In the genomic region with DNA sequence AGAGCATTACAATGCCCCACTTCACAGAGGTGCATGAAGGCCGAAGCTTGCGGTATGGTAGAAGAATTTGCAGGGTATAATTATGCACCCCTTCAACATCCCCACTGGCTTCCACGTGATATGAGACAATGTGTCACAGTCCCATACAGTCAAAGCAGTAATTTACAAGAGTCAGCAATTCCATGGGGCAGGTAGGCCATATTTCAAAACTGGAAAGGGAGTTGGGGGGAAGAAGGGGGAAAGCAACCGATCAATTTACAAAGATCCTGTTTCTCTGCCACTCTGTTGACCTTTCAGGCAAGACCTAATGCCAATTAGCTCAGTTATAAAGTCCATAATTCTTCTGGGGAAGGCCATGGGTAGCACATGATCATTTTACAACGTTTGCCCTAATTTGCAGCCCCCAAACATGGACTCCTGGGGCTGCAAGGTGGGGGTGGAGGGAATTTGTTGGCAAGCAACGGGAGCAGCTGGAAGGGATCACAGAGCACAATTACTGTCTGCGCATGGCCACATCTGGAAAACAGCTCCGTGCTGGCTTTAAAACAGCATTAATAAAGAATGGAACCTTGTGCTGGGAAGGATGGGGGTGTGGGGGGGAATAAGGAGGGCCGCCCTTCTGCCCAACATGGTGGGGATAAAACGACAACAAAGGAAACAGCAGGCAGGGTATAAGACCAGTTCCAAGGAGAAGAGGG, we compare ENCODE assay signal across 19 cellular contexts.
DNase-seq lines count a peak whose midpoint lies in the region; ATAC-seq, FAIRE-seq and TF ChIP-seq lines count a peak whose summit lies in the region.
"Had no signal": no experiment of that assay in that cellular context is flagged by ENCODE, and none has a peak within 500 bp of the region (broad histone marks: within the 10 kb centered on the region; RNA-seq: fewer than 3 reads in every experiment).

No MANE protein-coding gene starts in this region.

- no peak for TF ChIP-seq POLR2A in heart left ventricle (IDR thresholded peaks at IDR 0.05)

- H3K27me3 ChIP-seq in right atrium auricular region (no peaks in the 10 kb centered on the region), heart left ventricle (no peaks in the 10 kb centered on the region), left lung (no peaks in the 10 kb centered on the region), small intestine (ENCODE audit: control insufficient read depth in 2 of 2, insufficient read depth in 2 of 2, low read length in 2 of 2) (no peaks in the 10 kb centered on the region)
- H3K27me3 ChIP-seq: SJSA1 had no signal

- 58 to 67% (median 64%) methylated on average over 10 of the region's 10 CpGs for WGBS in heart left ventricle, 4 donors
- WGBS in small intestine, 3 donors: 64 to 83% (median 80%) methylated on average over 10 of the region's 10 CpGs

- ATAC-seq in Right ventricle myocardium superior (ENCODE audit: poor library complexity): peak; percentile 77
- ATAC-seq in heart left ventricle: peak in 3 of 4 donors; percentile 58 to 78 (median 70)
- ATAC-seq in left lung: peak; percentile 31
- no peak for ATAC-seq in GM18909 (IDR thresholded peaks at IDR 0.05; ENCODE audit: poor library complexity, unreplicated experiment)
- ATAC-seq: PC-3 had no signal

- no peak for FAIRE-seq in small intestine (lab: Jason Lieb, UNC)
- FAIRE-seq: GM12891, GM18507, H54 had no signal

- no peak overlapping the region for H3K4me3 ChIP-seq in right atrium auricular region
- H3K4me3 ChIP-seq in heart left ventricle: no peak overlapping the region
- no peak overlapping the region for H3K4me3 ChIP-seq in left lung
- no peak overlapping the region for H3K4me3 ChIP-seq in small intestine (ENCODE audit: low read depth in 1 of 2, low read length in 2 of 2)
- H3K4me3 ChIP-seq: SJSA1 had no signal

- H3K27ac ChIP-seq in right atrium auricular region (no peak overlapping the region), heart left ventricle (peak overlapping the region in 3 of 12 donors; percentile 1 to 46 (median 32)), left lung (no peak overlapping the region), small intestine (ENCODE audit: low read depth in 1 of 2, low read length in 1 of 2) (no peak overlapping the region)
- H3K27ac ChIP-seq: C4-2B, RWPE1, SJSA1 had no signal

- TF ChIP-seq CTCF in right atrium auricular region (IDR thresholded peaks at IDR 0.05) (no peak), heart left ventricle (IDR thresholded peaks at IDR 0.05) (no peak), left lung (IDR thresholded peaks at IDR 0.05) (no peak)

- H3K9me3 ChIP-seq in right atrium auricular region: no peaks in the 10 kb centered on the region
- no peaks in the 10 kb centered on the region for H3K9me3 ChIP-seq in heart left ventricle
- no peaks in the 10 kb centered on the region for H3K9me3 ChIP-seq in left lung
- H3K9me3 ChIP-seq in small intestine (ENCODE audit: control insufficient read depth, low read depth): no peaks in the 10 kb centered on the region
- H3K9me3 ChIP-seq: SJSA1 had no signal

- H3K4me1 ChIP-seq in right atrium auricular region (no peaks in the 10 kb centered on the region), heart left ventricle (peaks cover 0 to 6% (median 0%) of the 10 kb centered on the region in 12 donors), left lung (no peaks in the 10 kb centered on the region), small intestine (ENCODE audit: control insufficient read depth in 2 of 2, insufficient read depth in 1 of 2, low read depth in 1 of 2, low read length in 1 of 2) (no peaks in the 10 kb centered on the region)
- H3K4me1 ChIP-seq: SJSA1 had no signal

- intact Hi-C loops in Right ventricle myocardium superior (cut with DNase I) (no loop called here), heart left ventricle (cut with DNase I) (no loop called here), left lung (cut with DNase I) (no loop called here)

- DNase-seq in Right ventricle myocardium superior: peak; percentile 57
- DNase-seq in right atrium auricular region (ENCODE audit: low spot score): no peak
- DNase-seq in heart left ventricle: peak in 4 of 5 donors; percentile 41 to 69 (median 49)
- no peak for DNase-seq in left lung
- DNase-seq in small intestine: no peak
- no peak for DNase-seq in NCI-H146 (lab: John Stamatoyannopoulos, UW)
- DNase-seq: GF-D8, NCI-H1048, NCI-H1694 treated with DMSO at 0.1 percent for 48 hours, NCI-H2107, NCI-H774, PC-3 had no signal

- no peaks in the 10 kb centered on the region for H3K36me3 ChIP-seq in right atrium auricular region
- H3K36me3 ChIP-seq in heart left ventricle: no peaks in the 10 kb centered on the region
- H3K36me3 ChIP-seq in left lung: no peaks in the 10 kb centered on the region
- no peaks in the 10 kb centered on the region for H3K36me3 ChIP-seq in small intestine (ENCODE audit: control insufficient read depth in 2 of 2, insufficient read depth in 2 of 2, low read length in 2 of 2)
- H3K36me3 ChIP-seq: SJSA1 had no signal

Comparison
In these comparisons a context has a peak if more than half of its experiments do, and no peak if none do; other contexts are left out.
1. DNase-seq: peak in Right ventricle myocardium superior (single experiment) and heart left ventricle (4 of 5); none in right atrium auricular region (single experiment), left lung (0 of 2), small intestine (single experiment) and NCI-H146 (single experiment).